ENCODE assay signal across 2 cellular contexts in the genomic region with DNA sequence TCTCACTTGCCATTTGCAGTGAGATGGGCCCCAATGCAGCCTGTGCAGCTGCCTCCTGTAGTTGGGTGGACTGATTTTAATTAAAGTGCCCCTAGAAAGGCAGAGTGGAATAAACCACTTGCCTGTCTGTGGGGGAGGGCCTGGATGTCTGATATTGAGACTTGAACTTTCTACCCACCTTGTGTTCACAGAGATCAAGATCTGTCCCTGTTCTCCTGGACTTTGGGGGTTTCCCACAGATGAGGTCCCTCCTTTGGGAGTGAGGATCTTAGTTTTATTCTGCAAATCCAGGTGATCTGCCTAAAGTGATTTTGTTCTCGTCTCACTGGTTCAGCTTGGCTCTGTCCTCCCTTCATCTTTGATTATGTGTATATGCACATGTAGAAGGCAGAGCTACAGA.
TF ChIP-seq lines count a peak whose summit lies in the region.

No MANE protein-coding gene starts in this region.

TF ChIP-seq in GM23338, 12 proteins besides CTCF, POLR2A, EP300 and RAD21:
- TF ChIP-seq POLR2AphosphoS5 (IDR thresholded peaks at IDR 0.05; ENCODE audit: low read depth) (no peak), ETS1 (IDR thresholded peaks at IDR 0.05) (no peak), ZNF331 (CRISPR knock-in tag; IDR thresholded peaks at IDR 0.05; ENCODE audit: low read depth) (no peak), CREB1 (CRISPR knock-in tag; IDR thresholded peaks at IDR 0.05; ENCODE audit: low read depth) (no peak), STAT1 (IDR thresholded peaks at IDR 0.05; ENCODE audit: unreplicated experiment) (no peak), NANOG (IDR thresholded peaks at IDR 0.05; ENCODE audit: borderline replicate concordance) (no peak), ZNF462 (CRISPR knock-in tag; IDR thresholded peaks at IDR 0.05) (no peak), EZH2 (IDR thresholded peaks at IDR 0.05; ENCODE audit: low read depth, unreplicated experiment) (no peak)

TF ChIP-seq in K562, 482 proteins besides CTCF, POLR2A, EP300 and RAD21:
- peak; percentile 85 for TF ChIP-seq PRDM10 (IDR thresholded peaks at IDR 0.05; ENCODE audit: partially characterized antibody)
- TF ChIP-seq, protein P1, sequence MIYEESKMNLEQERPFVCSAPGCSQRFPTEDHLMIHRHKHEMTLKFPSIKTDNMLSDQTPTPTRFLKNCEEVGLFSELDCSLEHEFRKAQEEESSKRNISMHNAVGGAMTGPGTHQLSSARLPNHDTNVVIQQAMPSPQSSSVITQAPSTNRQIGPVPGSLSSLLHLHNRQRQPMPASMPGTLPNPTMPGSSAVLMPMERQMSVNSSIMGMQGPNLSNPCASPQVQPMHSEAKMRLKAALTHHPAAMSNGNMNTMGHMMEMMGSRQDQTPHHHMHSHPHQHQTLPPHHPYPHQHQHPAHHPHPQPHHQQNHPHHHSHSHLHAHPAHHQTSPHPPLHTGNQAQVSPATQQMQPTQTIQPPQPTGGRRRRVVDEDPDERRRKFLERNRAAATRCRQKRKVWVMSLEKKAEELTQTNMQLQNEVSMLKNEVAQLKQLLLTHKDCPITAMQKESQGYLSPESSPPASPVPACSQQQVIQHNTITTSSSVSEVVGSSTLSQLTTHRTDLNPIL (CRISPR knock-in tag; IDR thresholded peaks at IDR 0.05) = no peak
TF ChIP-seq in K562: peak in this region for 1.
